8 cellular contexts compared by ENCODE assay signal in genomic region chr3:195624603-195625568, GRCh38. TPM values are rescaled to one million over a fixed set of nuclear protein-coding genes. Genes with fewer than 3 reads are reported as not detected.
DNase-seq lines count a peak whose midpoint lies in the region; ATAC-seq and TF ChIP-seq lines count a peak whose summit lies in the region.
"Not testable (repeated sequence)": the region's sequence is repeated elsewhere in the genome, so short reads cannot be mapped to it uniquely, and the experiment has no call there.

No MANE protein-coding gene starts in this region.

- not testable (repeated sequence) for H3K36me3 ChIP-seq in CD4-positive, CD25-positive, alpha-beta regulatory T cell (ENCODE audit: control insufficient read depth, insufficient read depth, low read length); HCT116 (ENCODE audit: control insufficient read depth in 1 of 2, insufficient read depth in 2 of 2, low read length in 2 of 2); Panc1 (ENCODE audit: control insufficient read depth, insufficient read depth, low read length); heart left ventricle; neural progenitor cell

- not testable (repeated sequence) for H3K9me2 ChIP-seq in HCT116 (ENCODE audit: insufficient read depth)

- TF ChIP-seq RAD21 in HCT116 (IDR thresholded peaks at IDR 0.05; ENCODE audit: low read depth) = not testable (repeated sequence)

- WGBS in heart left ventricle, 4 donors = 18 to 73% (median 22%) methylated on average over 3 to 18 of the region's 62 CpGs

- TF ChIP-seq CTCF in HCT116 (IDR thresholded peaks at IDR 0.05 in 2 of 3, conservative IDR thresholded peaks at IDR 0.05 in 1 of 3; ENCODE audit: borderline replicate concordance in 1 of 3, insufficient read depth in 1 of 3, low read depth in 2 of 3, low read length in 2 of 3); Panc1 (IDR thresholded peaks at IDR 0.05); heart left ventricle (IDR thresholded peaks at IDR 0.05); neural progenitor cell (IDR thresholded peaks at IDR 0.05): not testable (repeated sequence)

- H3K4me1 Mint-ChIP-seq in CD4-positive, CD25-positive, alpha-beta regulatory T cell = not testable (repeated sequence)
- peaks cover 26% of the 10 kb centered on the region for H3K4me1 Mint-ChIP-seq in activated T-helper 2 cell treated with anti-CD3 and anti-CD28 coated beads, Interferon-gamma antibody, Interleukin-2, Interleukin-4, amounts not matched to agents 10 μg/mL and 5 μg/mL and 100 μg/mL, durations not matched to agents 14 hours and 24 hours and 36 hours (ENCODE audit: low read depth)
- peaks cover 17% of the 10 kb centered on the region for H3K4me1 Mint-ChIP-seq in neural progenitor cell

- peak overlapping the region in 3 of 4 donors; percentile 70 to 83 (median 81) for H3K4me3 Mint-ChIP-seq in CD4-positive, CD25-positive, alpha-beta regulatory T cell
- peak overlapping the region; percentile 76 for H3K4me3 Mint-ChIP-seq in activated T-helper 2 cell treated with anti-CD3 and anti-CD28 coated beads, Interferon-gamma antibody, Interleukin-2, Interleukin-4, amounts not matched to agents 10 μg/mL and 5 μg/mL and 100 μg/mL, durations not matched to agents 14 hours and 24 hours and 36 hours (ENCODE audit: low read depth)
- H3K4me3 Mint-ChIP-seq in neural progenitor cell = peak overlapping the region; percentile 65

- not testable (repeated sequence) for BruUV-seq in HCT116 (replicated peaks; lab: Mats Ljungman, UMichigan); Panc1 (replicated peaks; lab: Mats Ljungman, UMichigan)

- not testable (repeated sequence) for H3F3A ChIP-seq in neural progenitor cell (ENCODE audit: low read depth)

- POLR2A ChIA-PET in HCT116 (lab: Charles Lee); Panc1 (lab: Charles Lee): not testable (repeated sequence)

- not testable (repeated sequence) for H4K20me1 ChIP-seq in HCT116 (ENCODE audit: insufficient read depth); neural progenitor cell (ENCODE audit: low read depth)

- not testable (repeated sequence) for H2AFZ ChIP-seq in HCT116 (ENCODE audit: low read depth, low read length, poor library complexity, severe bottlenecking); neural progenitor cell (replicated peaks)

- not testable (repeated sequence) for H3K4me1 ChIP-seq in CD4-positive, CD25-positive, alpha-beta regulatory T cell (ENCODE audit: control insufficient read depth, insufficient read depth, low read length, poor library complexity, severe bottlenecking); HCT116 (ENCODE audit: control insufficient read depth in 1 of 2, insufficient read depth in 2 of 2, low read length in 2 of 2); Panc1 (ENCODE audit: control insufficient read depth, insufficient read depth, low read length); heart left ventricle; neural progenitor cell

- H3K4me3 ChIP-seq in CD4-positive, CD25-positive, alpha-beta regulatory T cell (ENCODE audit: low read depth, low read length); HCT116 (replicated peaks in 1 of 2; ENCODE audit: low read depth in 1 of 2, low read length in 2 of 2); neural progenitor cell: not testable (repeated sequence)
- H3K4me3 ChIP-seq in Panc1 (ENCODE audit: low read depth in 2 of 2, low read length in 2 of 2) (peak overlapping the region in 1 of 2 experiments; percentile 16; a peak in 1 of 4 replicates), heart left ventricle (peak overlapping the region in 3 of 12 donors; percentile 17 to 31 (median 19))

- RAD21 ChIA-PET in HCT116 (lab: Charles Lee; ENCODE audit: low non-redundant PET in 1 of 2, low total read pairs in 2 of 2, uncharacterized antibody in 2 of 2, unreplicated experiment in 2 of 2) = not testable (repeated sequence)

- in situ Hi-C loops in Panc1 (cut with HindIII; ENCODE audit: low pct_unique_long_range_greater_than_20kb, low sequenced_read_pairs) = not testable (repeated sequence)

- not testable (repeated sequence) for H3K79me2 ChIP-seq in HCT116 (ENCODE audit: insufficient read depth, low read length); neural progenitor cell (ENCODE audit: low read depth)

- peak overlapping the region in 1 of 3 donors; percentile 78 for H3K27ac Mint-ChIP-seq in CD4-positive, CD25-positive, alpha-beta regulatory T cell
- H3K27ac Mint-ChIP-seq in activated T-helper 2 cell treated with anti-CD3 and anti-CD28 coated beads, Interferon-gamma antibody, Interleukin-2, Interleukin-4, amounts not matched to agents 10 μg/mL and 5 μg/mL and 100 μg/mL, durations not matched to agents 14 hours and 24 hours and 36 hours = peak overlapping the region; percentile 83
- H3K27ac Mint-ChIP-seq in neural progenitor cell = not testable (repeated sequence)

- not testable (repeated sequence) for H3K9me3 ChIP-seq in CD4-positive, CD25-positive, alpha-beta regulatory T cell (ENCODE audit: control insufficient read depth in 2 of 2, low read length in 2 of 2); HCT116 (ENCODE audit: control insufficient read depth in 1 of 2, insufficient read depth in 1 of 2, low read depth in 1 of 2, low read length in 2 of 2); Panc1 (ENCODE audit: control insufficient read depth, insufficient read depth, low read depth, low read length); heart left ventricle; neural progenitor cell (ENCODE audit: low read depth)

- not testable (repeated sequence) for H3K9ac ChIP-seq in HCT116 (ENCODE audit: low read length); neural progenitor cell

- H3K27me3 Mint-ChIP-seq in CD4-positive, CD25-positive, alpha-beta regulatory T cell; activated T-helper 2 cell treated with anti-CD3 and anti-CD28 coated beads, Interferon-gamma antibody, Interleukin-2, Interleukin-4, amounts not matched to agents 10 μg/mL and 5 μg/mL and 100 μg/mL, durations not matched to agents 14 hours and 24 hours and 36 hours (ENCODE audit: low read depth); neural progenitor cell (ENCODE audit: insufficient read depth, low read depth): not testable (repeated sequence)

- H3K27ac ChIP-seq in CD4-positive, CD25-positive, alpha-beta regulatory T cell (ENCODE audit: insufficient read depth, low read length, poor library complexity, severe bottlenecking); HCT116 (ENCODE audit: low read depth, low read length); Panc1 (ENCODE audit: low read length); heart left ventricle; neural progenitor cell: not testable (repeated sequence)

- peak in 1 of 3 donors; percentile 40 for DNase-seq in CD4-positive, CD25-positive, alpha-beta regulatory T cell
- not testable (repeated sequence) for DNase-seq in HCT116 (ENCODE audit: low read depth, low spot score); Panc1 (ENCODE audit: low read depth, low spot score); activated T-helper 2 cell treated with anti-CD3 and anti-CD28 coated beads, Interferon-gamma antibody, Interleukin-2, Interleukin-4, amounts not matched to agents 10 μg/mL and 5 μg/mL and 100 μg/mL, durations not matched to agents 14 hours and 24 hours and 36 hours (ENCODE audit: low spot score); heart left ventricle; neural progenitor cell (ENCODE audit: low spot score)

- H3K4me2 ChIP-seq in HCT116 (ENCODE audit: low read length) = not testable (repeated sequence)
- peak overlapping the region; percentile 41 for H3K4me2 ChIP-seq in neural progenitor cell

- not testable (repeated sequence) for H3K9me3 Mint-ChIP-seq in CD4-positive, CD25-positive, alpha-beta regulatory T cell; activated T-helper 2 cell treated with anti-CD3 and anti-CD28 coated beads, Interferon-gamma antibody, Interleukin-2, Interleukin-4, amounts not matched to agents 10 μg/mL and 5 μg/mL and 100 μg/mL, durations not matched to agents 14 hours and 24 hours and 36 hours; neural progenitor cell

- intact Hi-C loops in HCT116 (cut with micrococcal nuclease); Panc1 (cut with micrococcal nuclease; ENCODE audit: unreplicated experiment); activated T-helper 2 cell treated with anti-CD3 and anti-CD28 coated beads, Interferon-gamma antibody, Interleukin-2, Interleukin-4, amounts not matched to agents 10 μg/mL and 5 μg/mL and 100 μg/mL, durations not matched to agents 14 hours and 24 hours and 36 hours (cut with micrococcal nuclease): not testable (repeated sequence)
- intact Hi-C loops in heart left ventricle (cut with DNase I) = loop anchor here in 3 of 10 donors (5.0 to 10.0 kb wide), 3 partner anchors 92 to 230 kb away; no protein-coding TSS in a partner anchor

- not testable (repeated sequence) for H3K27me3 ChIP-seq in CD4-positive, CD25-positive, alpha-beta regulatory T cell (ENCODE audit: control insufficient read depth, insufficient read depth, low read length); HCT116 (ENCODE audit: insufficient read depth, low read length); Panc1 (ENCODE audit: control insufficient read depth, insufficient read depth, low read length); heart left ventricle
- peaks cover 10% of the 10 kb centered on the region for H3K27me3 ChIP-seq in neural progenitor cell

- TF ChIP-seq POLR2A in HCT116 (IDR thresholded peaks at IDR 0.05; ENCODE audit: borderline replicate concordance, extremely low read depth, insufficient read depth, insufficient read length); heart left ventricle (IDR thresholded peaks at IDR 0.05): not testable (repeated sequence)

- not testable (repeated sequence) for H3K36me3 Mint-ChIP-seq in CD4-positive, CD25-positive, alpha-beta regulatory T cell; activated T-helper 2 cell treated with anti-CD3 and anti-CD28 coated beads, Interferon-gamma antibody, Interleukin-2, Interleukin-4, amounts not matched to agents 10 μg/mL and 5 μg/mL and 100 μg/mL, durations not matched to agents 14 hours and 24 hours and 36 hours (ENCODE audit: low read depth); neural progenitor cell

- CTCF ChIA-PET in HCT116 (lab: Charles Lee) = not testable (repeated sequence)
- CTCF ChIA-PET in Panc1 (lab: Charles Lee) = interaction anchor here (0.6 kb wide), 1 partner anchor 272 kb away, joined by 4 read pairs; no protein-coding TSS in a partner anchor

- peak; percentile 87 to 89 for ATAC-seq in CD4-positive, CD25-positive, alpha-beta regulatory T cell (ENCODE audit: low read depth in 2 of 2)
- ATAC-seq in GM19351 (IDR thresholded peaks at IDR 0.05; ENCODE audit: unreplicated experiment) (peak; percentile 85), HCT116 (peak; percentile 98), HG03159 (IDR thresholded peaks at IDR 0.05; ENCODE audit: unreplicated experiment) (peak; percentile 88), Panc1 (peak; percentile 96), heart left ventricle (peak in 3 of 4 donors; percentile 79 to 93 (median 87))

RNA-seq across cellular contexts. Expression of gene APOD, which starts 41.1 kb away (rescaled TPM):
- total RNA-seq in CD4-positive, CD25-positive, alpha-beta regulatory T cell = not detected
- under 1 TPM in 1 of 4 donors, not detected in 3; 0.60 TPM for polyA plus RNA-seq in CD4-positive, CD25-positive, alpha-beta regulatory T cell
- total RNA-seq in HCT116 (2021; ENCODE audit: unreplicated experiment) (0.76 TPM), Panc1 (2021; ENCODE audit: unreplicated experiment) (not detected), heart left ventricle (1,000 to 10,000 TPM in 1 of 9 donors, 100 to 1,000 TPM in 8; 109 to 1,096 (median 214) TPM), neural progenitor cell (ENCODE audit: low replicate concordance) (not detected in 2 replicates)
- polyA plus RNA-seq in HCT116 (2012) = 0.85 and 0.91 TPM in 2 replicates
- polyA plus RNA-seq in Panc1 (2012; ENCODE audit: insufficient read length) = not detected
- total RNA-seq in activated T-helper 2 cell treated with anti-CD3 and anti-CD28 coated beads, Interferon-gamma antibody, Interleukin-2, Interleukin-4, amounts not matched to agents 10 μg/mL and 5 μg/mL and 100 μg/mL, durations not matched to agents 14 hours and 24 hours and 36 hours = 0.87 and 1.3 TPM in 2 replicates
- 100 to 1,000 TPM; 101 to 263 TPM for polyA plus RNA-seq in heart left ventricle

Comparison
In these comparisons a context has a peak if more than half of its experiments do, and no peak if none do; other contexts are left out.
1. RNA of gene APOD, which starts 41.1 kb away (total RNA-seq): 109 to 1,096 TPM in heart left ventricle; 0.87 to 1.3 TPM in activated T-helper 2 cell treated with anti-CD3 and anti-CD28 coated beads, Interferon-gamma antibody, Interleukin-2, Interleukin-4, amounts not matched to agents 10 μg/mL and 5 μg/mL and 100 μg/mL, durations not matched to agents 14 hours and 24 hours and 36 hours, 0.76 TPM in HCT116 (single experiment), not detected in Panc1 (single experiment), not detected in CD4-positive, CD25-positive, alpha-beta regulatory T cell (single experiment) and not detected in neural progenitor cell; every median in the first group is over 10 times any median in the second.
2. Peak in every context shown above with its lines, with median percentiles within 50 percentile points of each other: ATAC-seq and H3K4me3 Mint-ChIP-seq.